1 cellular context compared by ENCODE assay signal in the genomic region with DNA sequence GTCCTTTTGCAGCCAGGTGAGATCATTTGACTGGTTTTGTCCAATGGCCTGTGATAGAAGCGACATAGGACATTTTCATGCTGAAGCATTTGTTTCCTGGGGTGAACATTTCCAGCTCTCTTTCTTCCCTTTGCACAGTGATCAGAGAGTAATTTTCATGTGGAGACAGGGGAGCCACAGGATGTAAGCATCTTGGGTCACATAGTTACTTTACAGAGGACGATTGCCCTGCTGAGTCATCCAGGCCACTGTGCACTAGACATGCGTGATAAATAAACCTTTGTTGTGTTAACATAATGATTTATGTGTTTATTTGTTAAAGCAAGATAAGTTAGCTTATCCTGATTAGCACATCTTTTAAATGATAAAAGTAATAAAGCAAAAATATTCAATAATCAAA.
TF ChIP-seq lines count a peak whose summit lies in the region.

No MANE protein-coding gene starts in this region.

TF ChIP-seq in H1, 55 proteins besides CTCF, POLR2A, EP300 and RAD21 (continued from another document):
- TF ChIP-seq, protein P1, sequence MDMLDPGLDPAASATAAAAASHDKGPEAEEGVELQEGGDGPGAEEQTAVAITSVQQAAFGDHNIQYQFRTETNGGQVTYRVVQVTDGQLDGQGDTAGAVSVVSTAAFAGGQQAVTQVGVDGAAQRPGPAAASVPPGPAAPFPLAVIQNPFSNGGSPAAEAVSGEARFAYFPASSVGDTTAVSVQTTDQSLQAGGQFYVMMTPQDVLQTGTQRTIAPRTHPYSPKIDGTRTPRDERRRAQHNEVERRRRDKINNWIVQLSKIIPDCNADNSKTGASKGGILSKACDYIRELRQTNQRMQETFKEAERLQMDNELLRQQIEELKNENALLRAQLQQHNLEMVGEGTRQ (IDR thresholded peaks at IDR 0.05; ENCODE audit: low read length): no peak
- no peak for TF ChIP-seq SAP30 (IDR thresholded peaks at IDR 0.05; ENCODE audit: insufficient read depth, insufficient replicate concordance, low read length)
- no peak for TF ChIP-seq EGR1 (IDR thresholded peaks at IDR 0.05; ENCODE audit: borderline replicate concordance, low read depth, low read length)
- no peak for TF ChIP-seq TAF7 (optimal IDR thresholded peaks at IDR 0.05; ENCODE audit: borderline replicate concordance, low read depth, low read length)
- no peak for TF ChIP-seq PHF8 (conservative IDR thresholded peaks at IDR 0.05; ENCODE audit: low read depth, low read length)
- no peak for TF ChIP-seq GTF2F1 (IDR thresholded peaks at IDR 0.05; ENCODE audit: borderline replicate concordance, low read depth, low read length)
- no peak for TF ChIP-seq POU5F1 (IDR thresholded peaks at IDR 0.05; ENCODE audit: low read depth, low read length)
- TF ChIP-seq TCF12 (IDR thresholded peaks at IDR 0.05; ENCODE audit: low read depth, low read length): no peak
- TF ChIP-seq BRCA1 (IDR thresholded peaks at IDR 0.05; ENCODE audit: low read depth, low read length): no peak
- TF ChIP-seq, protein P2, sequence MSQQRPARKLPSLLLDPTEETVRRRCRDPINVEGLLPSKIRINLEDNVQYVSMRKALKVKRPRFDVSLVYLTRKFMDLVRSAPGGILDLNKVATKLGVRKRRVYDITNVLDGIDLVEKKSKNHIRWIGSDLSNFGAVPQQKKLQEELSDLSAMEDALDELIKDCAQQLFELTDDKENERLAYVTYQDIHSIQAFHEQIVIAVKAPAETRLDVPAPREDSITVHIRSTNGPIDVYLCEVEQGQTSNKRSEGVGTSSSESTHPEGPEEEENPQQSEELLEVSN (IDR thresholded peaks at IDR 0.05): no peak
